Comparison of ENCODE assay signal across 9 cellular contexts in genomic region chr17:78722101-78722761, GRCh38. TPM values are rescaled to one million over a fixed set of nuclear protein-coding genes. Genes with fewer than 3 reads are reported as not detected.
A peak's percentile ranks its signal among the peaks of the same experiment; 100 is the strongest.
DNase-seq lines count a peak whose midpoint lies in the region; ATAC-seq and TF ChIP-seq lines count a peak whose summit lies in the region.
"Had no signal": no experiment of that assay in that cellular context is flagged by ENCODE, and none has a peak within 500 bp of the region (broad histone marks: within the 10 kb centered on the region; RNA-seq: fewer than 3 reads in every experiment).

No MANE protein-coding gene starts in this region.

- peak overlapping the region; percentile 12 for H3K9ac ChIP-seq in mesenchymal stem cell (ENCODE audit: low read length)

- POLR2A ChIA-PET in A673 (lab: Charles Lee; ENCODE audit: low non-redundant PET) = no interaction called here

- no peak overlapping the region for H3K4me3 Mint-ChIP-seq in activated naive CD8-positive, alpha-beta T cell treated with anti-CD3 and anti-CD28 coated beads, Interleukin-2, amount 50 U/mL, for 24 hours

- peak overlapping the region; percentile 72 for H3K27ac Mint-ChIP-seq in activated naive CD8-positive, alpha-beta T cell treated with anti-CD3 and anti-CD28 coated beads, Interleukin-2, amount 50 U/mL, for 24 hours

- CTCF ChIA-PET in A673 (lab: Charles Lee) = interaction anchor here (0.7 kb wide), 1 partner anchor 14 kb away, joined by 3 read pairs; no protein-coding TSS in a partner anchor

- H3K27me3 Mint-ChIP-seq in activated naive CD8-positive, alpha-beta T cell treated with anti-CD3 and anti-CD28 coated beads, Interleukin-2, amount 50 U/mL, for 24 hours = no peaks in the 10 kb centered on the region

- H3K18ac ChIP-seq in mesenchymal stem cell (ENCODE audit: low read depth in 1 of 2, low read length in 2 of 2) = peak overlapping the region in 1 of 2 experiments; percentile 48

- TF ChIP-seq CTCF in A673 (conservative IDR thresholded peaks at IDR 0.05; ENCODE audit: low read depth, low read length) = no peak

- in situ Hi-C loops in GM18951 (cut with MboI; ENCODE audit: low sequenced_read_pairs, unreplicated experiment) = no loop called here

- no peaks in the 10 kb centered on the region for H3K9me3 Mint-ChIP-seq in activated naive CD8-positive, alpha-beta T cell treated with anti-CD3 and anti-CD28 coated beads, Interleukin-2, amount 50 U/mL, for 24 hours

- peak overlapping the region; percentile 49 for H3K4me3 ChIP-seq in A673 (ENCODE audit: low read depth, low read length, poor library complexity, severe bottlenecking)
- H3K4me3 ChIP-seq in mesenchymal stem cell (ENCODE audit: insufficient read depth in 1 of 2, low read depth in 1 of 2, low read length in 2 of 2) = no peak overlapping the region

- no TSS peak for BruUV-seq in A673 (replicated peaks; lab: Mats Ljungman, UMichigan)

- no peak overlapping the region for H2BK5ac ChIP-seq in mesenchymal stem cell (ENCODE audit: low read depth, low read length, poor library complexity, severe bottlenecking)

- H2AK5ac ChIP-seq in mesenchymal stem cell (ENCODE audit: low read length, severe bottlenecking) = no peak overlapping the region

- H3K4ac ChIP-seq in mesenchymal stem cell (ENCODE audit: low read depth in 1 of 2, low read length in 2 of 2) = peak overlapping the region in 1 of 2 experiments; percentile 63

- H3K23ac ChIP-seq in mesenchymal stem cell (ENCODE audit: low read length in 2 of 2) = no peak overlapping the region

- no peak overlapping the region for H3K27ac ChIP-seq in A673 (ENCODE audit: low read depth, low read length, poor library complexity, severe bottlenecking)
- H3K27ac ChIP-seq in mesenchymal stem cell (ENCODE audit: low read length, poor library complexity, severe bottlenecking) = no peak overlapping the region

- peaks cover 99% of the 10 kb centered on the region for H3K4me1 Mint-ChIP-seq in activated naive CD8-positive, alpha-beta T cell treated with anti-CD3 and anti-CD28 coated beads, Interleukin-2, amount 50 U/mL, for 24 hours

- peak; percentile 25 for TF ChIP-seq POLR2A in GM18951 (IDR thresholded peaks at IDR 0.05; ENCODE audit: extremely low read depth, insufficient read depth, insufficient read length)

- H2BK15ac ChIP-seq in mesenchymal stem cell (ENCODE audit: low read depth, poor library complexity, severe bottlenecking) = peak overlapping the region; percentile 75

- H3K9me3 ChIP-seq in A673 (ENCODE audit: low read depth, low read length, poor library complexity, severe bottlenecking) (no peaks in the 10 kb centered on the region), mesenchymal stem cell (ENCODE audit: control insufficient read depth, low read length) (no peaks in the 10 kb centered on the region)

- H3K79me1 ChIP-seq in mesenchymal stem cell (replicated peaks; ENCODE audit: low read length, poor library complexity, severe bottlenecking) = peaks cover 33% of the 10 kb centered on the region

- WGBS in mesenchymal stem cell = 73% methylated on average over 9 of the region's 9 CpGs

- H4K91ac ChIP-seq in mesenchymal stem cell (ENCODE audit: low read length) = no peak overlapping the region

- no peak overlapping the region for H2AFZ ChIP-seq in mesenchymal stem cell (ENCODE audit: low read depth, low read length)

- H3K36me3 Mint-ChIP-seq in activated naive CD8-positive, alpha-beta T cell treated with anti-CD3 and anti-CD28 coated beads, Interleukin-2, amount 50 U/mL, for 24 hours (ENCODE audit: low read depth) = peaks cover 3% of the 10 kb centered on the region

- DNase-seq in A673 (ENCODE audit: low spot score) (peak; percentile 43), mesenchymal stem cell (no peak), islet precursor cell (no peak)
- no peak for DNase-seq in activated naive CD8-positive, alpha-beta T cell treated with anti-CD3 and anti-CD28 coated beads, Interleukin-2, amount 50 U/mL, for 24 hours
- no peak for DNase-seq in stimulated activated CD4-positive, alpha-beta T cell treated with anti-CD3 and anti-CD28 coated beads, Interleukin-4, amount 100 ng/mL, for 4 hours
- DNase-seq: MV-4-11 had no signal

- no peak for ATAC-seq in activated naive CD8-positive, alpha-beta T cell treated with anti-CD3 and anti-CD28 coated beads, Interleukin-2, amount 50 U/mL, for 24 hours
- ATAC-seq in HG03045 (IDR thresholded peaks at IDR 0.05; ENCODE audit: unreplicated experiment) (no peak), GM21786 (IDR thresholded peaks at IDR 0.05; ENCODE audit: unreplicated experiment) (no peak)

- no peaks in the 10 kb centered on the region for H3K36me3 ChIP-seq in A673 (ENCODE audit: insufficient read depth, low read length, poor library complexity, severe bottlenecking)
- no peaks in the 10 kb centered on the region for H3K36me3 ChIP-seq in mesenchymal stem cell (ENCODE audit: control insufficient read depth in 1 of 2, insufficient read depth in 2 of 2, low read depth in 1 of 2, low read length in 2 of 2)

- H3K4me1 ChIP-seq in A673 (ENCODE audit: insufficient read depth, low read length, poor library complexity, severe bottlenecking) (peaks cover 41% of the 10 kb centered on the region), mesenchymal stem cell (ENCODE audit: control insufficient read depth, insufficient read depth, low read depth, low read length) (peaks cover 30% of the 10 kb centered on the region)

- H3K27me3 ChIP-seq in A673 (replicated peaks; ENCODE audit: insufficient read depth, low read depth, low read length, poor library complexity) = no peaks in the 10 kb centered on the region
- no peaks in the 10 kb centered on the region for H3K27me3 ChIP-seq in mesenchymal stem cell (ENCODE audit: control insufficient read depth in 1 of 2, insufficient read depth in 1 of 2, low read length in 2 of 2)

- intact Hi-C loops in A673 (cut with micrococcal nuclease; ENCODE audit: unreplicated experiment) = no loop called here

- H4K8ac ChIP-seq in mesenchymal stem cell (ENCODE audit: low read length) = no peak overlapping the region

- no peak overlapping the region for H2BK120ac ChIP-seq in mesenchymal stem cell (ENCODE audit: low read depth, low read length)

- peak overlapping the region in 1 of 2 experiments; percentile 87 for H2BK12ac ChIP-seq in mesenchymal stem cell (ENCODE audit: low read length in 2 of 2)

- H3K4me2 ChIP-seq in mesenchymal stem cell (ENCODE audit: low read length, poor library complexity, severe bottlenecking) = no peak overlapping the region

- peak overlapping the region in 1 of 2 experiments; percentile 53 for H3K14ac ChIP-seq in mesenchymal stem cell (ENCODE audit: low read length in 2 of 2)

RNA-seq across cellular contexts. Expression of gene CYTH1, which starts 59.8 kb away (rescaled TPM):
- total RNA-seq in A673 (2021) = 17.9 and 24.6 TPM in 2 replicates
- 15.0 TPM for polyA plus RNA-seq in mesenchymal stem cell (2013, experiment 1 of 2)
- polyA plus RNA-seq in mesenchymal stem cell (2013, experiment 2 of 2) = 14.3 TPM
